1 cellular context compared by ENCODE assay signal in genomic region chr10:114022292-114022691, GRCh38.
TF ChIP-seq lines count a peak whose summit lies in the region.

No MANE protein-coding gene starts in this region.

TF ChIP-seq in K562, 482 proteins besides CTCF, POLR2A, EP300 and RAD21 (continued from another document):
- TF ChIP-seq MGA (IDR thresholded peaks at IDR 0.05) (peak; percentile 19; the same call in 1 of the 2 replicates), HNRNPH1 (optimal IDR thresholded peaks at IDR 0.05; ENCODE audit: low read depth, low read length) (no peak), HMGN3 (IDR thresholded peaks at IDR 0.05; ENCODE audit: borderline replicate concordance, extremely low read depth, insufficient read length, low read depth, low read length) (no peak), REST (CRISPR knock-in tag; IDR thresholded peaks at IDR 0.05; ENCODE audit: low read depth) (no peak), ZNF175 (CRISPR knock-in tag; IDR thresholded peaks at IDR 0.05; ENCODE audit: low read depth) (no peak), EHMT2 (IDR thresholded peaks at IDR 0.05) (no peak), ZC3H8 (IDR thresholded peaks at IDR 0.05) (no peak), CBX2 (IDR thresholded peaks at IDR 0.05; ENCODE audit: insufficient read depth, low read length, poor library complexity, severe bottlenecking) (no peak), POU5F1 (IDR thresholded peaks at IDR 0.05; ENCODE audit: borderline replicate concordance, low read depth, low read length, partially characterized antibody) (no peak), RBM15 (IDR thresholded peaks at IDR 0.05; ENCODE audit: insufficient read depth, low read length) (no peak), ZC3H4 (CRISPR knock-in tag; IDR thresholded peaks at IDR 0.05; ENCODE audit: borderline replicate concordance) (no peak), THRAP3 (IDR thresholded peaks at IDR 0.05; ENCODE audit: borderline replicate concordance) (no peak), DACH1 (IDR thresholded peaks at IDR 0.05; ENCODE audit: partially characterized antibody) (no peak), PBX2 (CRISPR knock-in tag; IDR thresholded peaks at IDR 0.05; ENCODE audit: low read depth) (no peak), PBX2 (tag; conservative IDR thresholded peaks at IDR 0.05; ENCODE audit: low read depth) (peak; percentile 71), ARHGAP35 (IDR thresholded peaks at IDR 0.05; ENCODE audit: partially characterized antibody) (no peak), ZNF707 (CRISPR knock-in tag; conservative IDR thresholded peaks at IDR 0.05) (no peak), NFE2 (IDR thresholded peaks at IDR 0.05; ENCODE audit: low read depth) (peak; percentile 36; the same call in 1 of the 2 replicates), TBP (optimal IDR thresholded peaks at IDR 0.05; ENCODE audit: low read depth, low read length) (no peak), IRF9 (tag; IDR thresholded peaks at IDR 0.05) (no peak), HSF4 (CRISPR knock-in tag; IDR thresholded peaks at IDR 0.05; ENCODE audit: borderline replicate concordance) (no peak)
TF ChIP-seq in K562: peak in this region for 8.
